24 cellular contexts compared by ENCODE assay signal in the genomic region with DNA sequence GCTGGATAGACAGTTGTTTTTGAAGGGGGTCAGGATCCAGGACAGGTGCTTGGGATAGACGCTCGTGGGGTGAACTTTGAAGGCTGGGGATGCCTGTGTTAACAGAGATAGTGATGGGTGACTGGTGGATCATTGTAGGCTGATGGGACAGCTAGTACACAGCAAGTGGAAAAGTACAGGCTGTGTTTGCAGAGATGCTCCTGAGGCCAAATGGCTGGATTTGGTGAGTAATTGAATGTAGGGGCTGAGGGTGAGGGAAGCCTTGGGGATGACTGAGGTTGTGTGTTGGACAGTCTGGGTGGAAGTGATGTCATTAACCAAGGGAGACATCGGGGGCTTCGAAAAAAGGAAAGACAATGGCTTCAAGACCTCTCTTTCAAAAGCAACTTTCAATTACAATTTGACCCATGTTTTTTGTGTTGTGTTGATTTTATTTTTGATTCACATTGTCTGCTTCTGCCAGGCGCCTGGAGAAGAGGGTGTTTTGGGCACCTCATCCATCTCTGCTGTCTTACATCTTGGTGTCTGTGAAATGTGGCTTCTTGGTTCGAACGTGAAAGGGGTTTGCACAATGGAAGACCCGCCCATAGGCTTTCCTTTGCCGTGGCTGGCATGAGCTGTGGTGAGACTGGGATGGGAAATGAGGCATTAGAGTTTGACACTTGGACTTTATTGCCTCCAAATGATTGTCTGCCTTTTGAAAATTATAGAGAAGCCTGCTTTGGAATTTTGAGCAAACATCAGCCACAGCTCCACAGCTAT.
"Had no signal": no experiment of that assay in that cellular context is flagged by ENCODE, and none has a peak within 500 bp of the region (broad histone marks: within the 10 kb centered on the region; RNA-seq: fewer than 3 reads in every experiment).

No MANE protein-coding gene starts in this region.

- H3K36me3 Mint-ChIP-seq: activated naive CD8-positive, alpha-beta T cell treated with anti-CD3 and anti-CD28 coated beads for 36 hours; naive thymus-derived CD4-positive, alpha-beta T cell; neural progenitor cell; T-cell had no signal

- H3K27ac Mint-ChIP-seq: activated CD4-positive, alpha-beta T cell treated with anti-CD3 and anti-CD28 coated beads, Interleukin-2, amount 10 ng/mL, durations not matched to agents 7 days and 5 days; activated CD8-positive, alpha-beta T cell treated with anti-CD3 and anti-CD28 coated beads, Interleukin-2, amount 10 ng/mL, durations not matched to agents 7 days and 5 days; activated naive CD8-positive, alpha-beta T cell treated with anti-CD3 and anti-CD28 coated beads for 36 hours; endodermal cell; naive thymus-derived CD4-positive, alpha-beta T cell; neural progenitor cell; stimulated activated naive CD8-positive, alpha-beta T cell treated with anti-CD3 and anti-CD28 coated beads, Interleukin-15, Interleukin-2, amounts not matched to agents 100 ng/mL and 50 ng/mL, for 24 hours; T-cell; T-helper 2 cell treated with Interferon-gamma antibody and Interleukin-4, amounts not matched to agents 5 μg/mL and 100 μg/mL, for 36 hours had no signal

- DNase-seq: activated CD4-positive, alpha-beta T cell treated with anti-CD3 and anti-CD28 coated beads, Interleukin-2, amount 10 ng/mL, durations not matched to agents 7 days and 5 days; activated CD4-positive, CD25-positive, alpha-beta regulatory T cell treated with anti-CD3 and anti-CD28 coated beads, Interleukin-2, amount 50 U/mL, for 72 hours; activated CD8-positive, alpha-beta T cell treated with anti-CD3 and anti-CD28 coated beads, Interleukin-2, amount 10 ng/mL, durations not matched to agents 7 days and 5 days; activated naive CD4-positive, alpha-beta T cell treated with Interleukin-2 at 50 U/mL for 16 hours; activated naive CD8-positive, alpha-beta T cell treated with anti-CD3 and anti-CD28 coated beads for 36 hours; activated T-cell treated with anti-CD3 and anti-CD28 coated beads, Interleukin-2, amount 50 U/mL, for 48 hours; kidney; naive thymus-derived CD4-positive, alpha-beta T cell; stimulated activated CD4-positive, alpha-beta T cell treated with anti-CD3 and anti-CD28 coated beads, Interleukin-12 subunit alpha, Interleukin-12 subunit beta, amount 100 ng/mL, for 4 hours; stimulated activated CD4-positive, alpha-beta T cell treated with anti-CD3 and anti-CD28 coated beads, Interleukin-4, amount 100 ng/mL, for 4 hours; substantia nigra; T-cell; transverse colon; WERI-Rb-1 had no signal

- FAIRE-seq: colon, kidney had no signal

- ATAC-seq: activated CD8-positive, alpha-beta T cell treated with anti-CD3 and anti-CD28 coated beads, Interleukin-2, amount 10 ng/mL, durations not matched to agents 7 days and 5 days; naive thymus-derived CD4-positive, alpha-beta T cell; T-cell had no signal

- H3K27ac ChIP-seq: breast epithelium, epithelial cell of prostate, neural progenitor cell, prostate gland, transverse colon, WERI-Rb-1 had no signal

- H3K4me1 ChIP-seq: breast epithelium, neural progenitor cell, prostate gland, transverse colon had no signal

- H3K36me3 ChIP-seq: breast epithelium, neural progenitor cell, prostate gland, transverse colon, WERI-Rb-1 had no signal

- H3K4me1 Mint-ChIP-seq: activated CD4-positive, alpha-beta T cell treated with anti-CD3 and anti-CD28 coated beads, Interleukin-2, amount 10 ng/mL, durations not matched to agents 7 days and 5 days; central memory CD8-positive, alpha-beta T cell; naive thymus-derived CD4-positive, alpha-beta T cell; neural progenitor cell; T-cell had no signal

- H3K9me3 ChIP-seq: breast epithelium, prostate gland, transverse colon had no signal

- H3K4me3 Mint-ChIP-seq: activated CD4-positive, alpha-beta T cell treated with anti-CD3 and anti-CD28 coated beads, Interleukin-2, amount 10 ng/mL, durations not matched to agents 7 days and 5 days; activated CD8-positive, alpha-beta T cell treated with anti-CD3 and anti-CD28 coated beads, Interleukin-2, amount 10 ng/mL, durations not matched to agents 7 days and 5 days; activated naive CD8-positive, alpha-beta T cell treated with anti-CD3 and anti-CD28 coated beads for 36 hours; central memory CD8-positive, alpha-beta T cell; endodermal cell; naive thymus-derived CD4-positive, alpha-beta T cell; neural progenitor cell; stimulated activated naive CD8-positive, alpha-beta T cell treated with anti-CD3 and anti-CD28 coated beads, Interleukin-15, Interleukin-2, amounts not matched to agents 100 ng/mL and 50 ng/mL, for 24 hours; T-cell; T-helper 2 cell treated with Interferon-gamma antibody and Interleukin-4, amounts not matched to agents 5 μg/mL and 100 μg/mL, for 36 hours had no signal

- H3K9me3 Mint-ChIP-seq: activated CD4-positive, alpha-beta T cell treated with anti-CD3 and anti-CD28 coated beads, Interleukin-2, amount 10 ng/mL, durations not matched to agents 7 days and 5 days; activated naive CD8-positive, alpha-beta T cell treated with anti-CD3 and anti-CD28 coated beads for 36 hours; central memory CD8-positive, alpha-beta T cell; endodermal cell; naive thymus-derived CD4-positive, alpha-beta T cell; stimulated activated naive CD8-positive, alpha-beta T cell treated with anti-CD3 and anti-CD28 coated beads, Interleukin-15, Interleukin-2, amounts not matched to agents 100 ng/mL and 50 ng/mL, for 24 hours; T-cell; T-helper 2 cell treated with Interferon-gamma antibody and Interleukin-4, amounts not matched to agents 5 μg/mL and 100 μg/mL, for 36 hours had no signal

- H3K9ac ChIP-seq: neural progenitor cell had no signal

- H3K4me3 ChIP-seq: breast epithelium, lung, neural progenitor cell, prostate gland, transverse colon had no signal

- H3K4me2 ChIP-seq: neural progenitor cell had no signal
